10 cellular contexts compared by ENCODE assay signal in the genomic region with DNA sequence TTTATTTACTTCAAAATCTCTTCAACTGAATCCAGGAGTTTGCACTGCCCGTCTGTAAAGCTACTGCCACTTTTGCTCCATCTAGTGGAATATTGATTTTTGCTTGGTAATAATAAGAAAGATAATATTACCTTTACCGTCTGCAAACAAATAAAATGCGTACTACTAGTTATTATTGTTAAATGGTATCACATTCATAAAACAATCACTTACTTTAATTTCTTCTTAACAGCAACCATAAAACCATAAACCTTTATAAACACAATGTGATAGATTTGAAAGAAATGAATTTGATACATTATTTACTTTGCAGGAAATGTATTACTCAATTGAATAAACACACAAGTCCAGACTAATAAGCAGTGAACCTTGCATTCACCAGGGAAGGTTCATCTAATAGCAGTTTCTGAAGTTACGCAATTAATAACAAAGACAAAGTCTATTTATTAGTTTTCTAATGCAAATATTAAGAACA.
DNase-seq lines count a peak whose midpoint lies in the region; ATAC-seq and TF ChIP-seq lines count a peak whose summit lies in the region.
"Had no signal": no experiment of that assay in that cellular context is flagged by ENCODE, and none has a peak within 500 bp of the region (broad histone marks: within the 10 kb centered on the region; RNA-seq: fewer than 3 reads in every experiment).

No MANE protein-coding gene starts in this region.

- H4K20me1 ChIP-seq in Loucy (ENCODE audit: insufficient read depth, low read length, poor library complexity, severe bottlenecking), result no peaks in the 10 kb centered on the region

- no peaks in the 10 kb centered on the region for H3K79me2 ChIP-seq in Loucy (ENCODE audit: insufficient read depth, low read length)

- H2AFZ ChIP-seq in Loucy (ENCODE audit: low read length), result no peak overlapping the region

- H3K9ac ChIP-seq in Loucy (ENCODE audit: low read depth, low read length, poor library complexity, severe bottlenecking) (no peak overlapping the region), adipocyte (ENCODE audit: low read length) (no peak overlapping the region)

- H3K4me1 ChIP-seq in Loucy (ENCODE audit: insufficient read depth, low read length, poor library complexity, severe bottlenecking), result no peaks in the 10 kb centered on the region
- H3K4me1 ChIP-seq in adipocyte (ENCODE audit: control insufficient read depth, insufficient read depth, low read length), result peaks cover 30% of the 10 kb centered on the region

- no peak overlapping the region for H3K27ac ChIP-seq in C4-2B

- ATAC-seq in HG02571 (IDR thresholded peaks at IDR 0.05; ENCODE audit: unreplicated experiment) (no peak), HG02588 (IDR thresholded peaks at IDR 0.05; ENCODE audit: unreplicated experiment) (no peak)
- ATAC-seq: stimulated activated naive CD8-positive, alpha-beta T cell treated with anti-CD3 and anti-CD28 coated beads, Interleukin-15, Interleukin-2, amounts not matched to agents 100 U/mL and 50 U/mL, for 24 hours had no signal

- H3K27me3 ChIP-seq in Loucy (ENCODE audit: insufficient read depth, low read length, poor library complexity, severe bottlenecking), result no peaks in the 10 kb centered on the region
- no peaks in the 10 kb centered on the region for H3K27me3 ChIP-seq in adipocyte (replicated peaks; ENCODE audit: control insufficient read depth, insufficient read depth, low read length)

- TF ChIP-seq CTCF in C4-2B (conservative IDR thresholded peaks at IDR 0.05) (peak; percentile 44), Loucy (conservative IDR thresholded peaks at IDR 0.05; ENCODE audit: low read length) (peak; percentile 28)

- H3K36me3 ChIP-seq in Loucy (ENCODE audit: insufficient read depth, low read length), result no peaks in the 10 kb centered on the region
- H3K36me3 ChIP-seq in adipocyte (ENCODE audit: control insufficient read depth, insufficient read depth, low read length, severe bottlenecking), result no peaks in the 10 kb centered on the region

- H3K4me3 ChIP-seq in Loucy (ENCODE audit: low read length, poor library complexity, severe bottlenecking) (no peak overlapping the region), adipocyte (ENCODE audit: low read length) (no peak overlapping the region)
- H3K4me3 ChIP-seq: lung had no signal

- no peak overlapping the region for H3K4me2 ChIP-seq in Loucy (ENCODE audit: low read depth, low read length, poor library complexity, severe bottlenecking)

- H3F3A ChIP-seq in Loucy (ENCODE audit: low read depth), result no peaks in the 10 kb centered on the region

- DNase-seq in adipocyte (ENCODE audit: low read depth) (peak; percentile 66), left kidney (ENCODE audit: low read depth, low spot score) (peak; percentile 11), NCI-H1694 (lab: John Stamatoyannopoulos, UW) (no peak)
- no peak for DNase-seq in activated CD8-positive, alpha-beta memory T cell treated with anti-CD3 and anti-CD28 coated beads, Interleukin-2, amount 50 U/mL, for 48 hours
- DNase-seq: stimulated activated naive CD8-positive, alpha-beta T cell treated with anti-CD3 and anti-CD28 coated beads, Interleukin-15, Interleukin-2, amounts not matched to agents 100 U/mL and 50 U/mL, for 24 hours had no signal

- H3K9me3 ChIP-seq in Loucy (ENCODE audit: insufficient read depth, low read depth, low read length) (no peaks in the 10 kb centered on the region), adipocyte (ENCODE audit: control insufficient read depth, low read length) (no peaks in the 10 kb centered on the region)

- no peaks in the 10 kb centered on the region for H3K9me2 ChIP-seq in Loucy (replicated peaks; ENCODE audit: low read depth, low read length)

Comparison
In these comparisons a context has a peak if more than half of its experiments do, and no peak if none do; other contexts are left out.
1. DNase-seq: peak in adipocyte (single experiment) and left kidney (single experiment); none in NCI-H1694 (single experiment) and activated CD8-positive, alpha-beta memory T cell treated with anti-CD3 and anti-CD28 coated beads, Interleukin-2, amount 50 U/mL, for 48 hours (single experiment).